In genomic region chr12:56116267-56117081, GRCh38 we compare ENCODE assay signal across 8 cellular contexts. TPM values are rescaled to one million over a fixed set of nuclear protein-coding genes. Genes with fewer than 3 reads are reported as not detected.
DNase-seq lines count a peak whose midpoint lies in the region; ATAC-seq, FAIRE-seq and TF ChIP-seq lines count a peak whose summit lies in the region.

Gene RPL41, plus strand, starts transcription at chr12:56116633.

- no peaks in the 10 kb centered on the region for H3K9me3 ChIP-seq in right atrium auricular region

- no peaks in the 10 kb centered on the region for H3K27me3 ChIP-seq in right atrium auricular region

- peak within 1 kb of the TSS; percentile 94 to 95 for H3K27ac ChIP-seq in right atrium auricular region

- peak; percentile 35 for ATAC-seq in HG02870 (IDR thresholded peaks at IDR 0.05; ENCODE audit: unreplicated experiment)

- peaks cover 0 to 36% of the 10 kb centered on the region in 2 donors for H3K4me1 ChIP-seq in right atrium auricular region

- peak within 1 kb of the TSS; percentile 78 for H3K4me3 ChIP-seq in GM12875 (ENCODE audit: low read depth, low read length)
- peak within 1 kb of the TSS; percentile 71 to 76 for H3K4me3 ChIP-seq in right atrium auricular region

- no peak for TF ChIP-seq CTCF in GM12875 (IDR thresholded peaks at IDR 0.05; ENCODE audit: borderline replicate concordance, insufficient read depth, low read depth, low read length)
- no peak for TF ChIP-seq CTCF in right atrium auricular region (IDR thresholded peaks at IDR 0.05)

- DNase-seq in NCI-H187 treated with DMSO at 0.1 percent for 48 hours (lab: John Stamatoyannopoulos, UW) (peak; percentile 89), T-helper 2 cell (peak; percentile 71 to 95 (median 89)), amygdala (lab: John Stamatoyannopoulos, UW) (peak; percentile 63 to 97 (median 88)), right atrium auricular region (ENCODE audit: low spot score) (peak; percentile 97), pulmonary artery endothelial cell (ENCODE audit: low read depth, low spot score) (peak; percentile 79), urothelium cell line (ENCODE audit: low spot score) (peak; percentile 81)

- H3K36me3 ChIP-seq in right atrium auricular region = peaks cover 30% of the 10 kb centered on the region

- FAIRE-seq in urothelium cell line (lab: Jason Lieb, UNC) = no peak

RNA-seq across cellular contexts. Expression of gene RPL41, which starts in this region (rescaled TPM):
- total RNA-seq in right atrium auricular region (1,000 to 10,000 TPM in 1 of 2 donors, 100 to 1,000 TPM in 1; 606 to 2,188 TPM), pulmonary artery endothelial cell (2,515 and 3,966 TPM in 2 replicates)

Comparison
In these comparisons a context has a peak if more than half of its experiments do, and no peak if none do; other contexts are left out.
1. Peak in every context shown above with its lines: DNase-seq, ATAC-seq, H3K4me3 ChIP-seq and H3K27ac ChIP-seq.